ENCODE assay signal across 18 cellular contexts in genomic region chr2:69688212-69688611, GRCh38. TPM values are rescaled to one million over a fixed set of nuclear protein-coding genes. Genes with fewer than 3 reads are reported as not detected.
A peak's percentile ranks its signal among the peaks of the same experiment; 100 is the strongest.
DNase-seq lines count a peak whose midpoint lies in the region; ATAC-seq and TF ChIP-seq lines count a peak whose summit lies in the region.
"Had no signal": no experiment of that assay in that cellular context is flagged by ENCODE, and none has a peak within 500 bp of the region (broad histone marks: within the 10 kb centered on the region; RNA-seq: fewer than 3 reads in every experiment).

No MANE protein-coding gene starts in this region.

- TF ChIP-seq CTCF in CD4-positive, alpha-beta T cell (IDR thresholded peaks at IDR 0.05) = no peak

- H3K4me3 Mint-ChIP-seq in activated CD4-positive, alpha-beta T cell treated with anti-CD3 and anti-CD28 coated beads, Interleukin-2, amount 10 ng/mL, durations not matched to agents 24 days and 14 days = no peak overlapping the region
- no peak overlapping the region for H3K4me3 Mint-ChIP-seq in activated CD4-positive, alpha-beta T cell treated with anti-CD3 and anti-CD28 coated beads for 36 hours
- no peak overlapping the region for H3K4me3 Mint-ChIP-seq in CD4-positive, alpha-beta T cell
- H3K4me3 Mint-ChIP-seq in T-helper 17 cell = no peak overlapping the region
- H3K4me3 Mint-ChIP-seq in naive thymus-derived CD8-positive, alpha-beta T cell = peak overlapping the region in 2 of 10 donors; percentile 28 to 85
- H3K4me3 Mint-ChIP-seq in activated naive CD8-positive, alpha-beta T cell treated with anti-CD3 and anti-CD28 coated beads, Interleukin-2, amount 50 U/mL, for 24 hours = no peak overlapping the region
- H3K4me3 Mint-ChIP-seq: HFFc6 had no signal

- H3K27me3 Mint-ChIP-seq in activated CD4-positive, alpha-beta T cell treated with anti-CD3 and anti-CD28 coated beads, Interleukin-2, amount 10 ng/mL, durations not matched to agents 24 days and 14 days = peaks cover 2% of the 10 kb centered on the region
- H3K27me3 Mint-ChIP-seq in activated CD4-positive, alpha-beta T cell treated with anti-CD3 and anti-CD28 coated beads for 36 hours = no peaks in the 10 kb centered on the region
- no peaks in the 10 kb centered on the region for H3K27me3 Mint-ChIP-seq in CD4-positive, alpha-beta T cell
- no peaks in the 10 kb centered on the region for H3K27me3 Mint-ChIP-seq in T-helper 17 cell
- H3K27me3 Mint-ChIP-seq in naive thymus-derived CD8-positive, alpha-beta T cell = no peaks in the 10 kb centered on the region
- no peaks in the 10 kb centered on the region for H3K27me3 Mint-ChIP-seq in activated naive CD8-positive, alpha-beta T cell treated with anti-CD3 and anti-CD28 coated beads, Interleukin-2, amount 50 U/mL, for 24 hours

- CTCF ChIA-PET in activated CD4-positive, alpha-beta T cell treated with anti-CD3 and anti-CD28 coated beads for 36 hours (lab: Charles Lee) = interaction anchor here (1.3 to 1.6 kb wide), 2 partner anchors 9 to 123 kb away, joined by 3 to 4 read pairs; no protein-coding TSS in a partner anchor
- CTCF ChIA-PET in CD4-positive, alpha-beta T cell (lab: Charles Lee) = no interaction called here

- peaks cover 3% of the 10 kb centered on the region for H3K36me3 Mint-ChIP-seq in activated CD4-positive, alpha-beta T cell treated with anti-CD3 and anti-CD28 coated beads, Interleukin-2, amount 10 ng/mL, durations not matched to agents 24 days and 14 days (ENCODE audit: low read depth)
- no peaks in the 10 kb centered on the region for H3K36me3 Mint-ChIP-seq in activated CD4-positive, alpha-beta T cell treated with anti-CD3 and anti-CD28 coated beads for 36 hours (ENCODE audit: low read depth)
- no peaks in the 10 kb centered on the region for H3K36me3 Mint-ChIP-seq in CD4-positive, alpha-beta T cell (ENCODE audit: low read depth)
- H3K36me3 Mint-ChIP-seq in T-helper 17 cell (ENCODE audit: low read depth) = no peaks in the 10 kb centered on the region
- no peaks in the 10 kb centered on the region for H3K36me3 Mint-ChIP-seq in naive thymus-derived CD8-positive, alpha-beta T cell
- H3K36me3 Mint-ChIP-seq in activated naive CD8-positive, alpha-beta T cell treated with anti-CD3 and anti-CD28 coated beads, Interleukin-2, amount 50 U/mL, for 24 hours (ENCODE audit: low read depth) = no peaks in the 10 kb centered on the region

- no peak overlapping the region for H3K27ac ChIP-seq in CD4-positive, alpha-beta T cell (ENCODE audit: low read depth, low read length)
- H3K27ac ChIP-seq: BLaER1 had no signal

- H3K4me1 Mint-ChIP-seq in activated CD4-positive, alpha-beta T cell treated with anti-CD3 and anti-CD28 coated beads, Interleukin-2, amount 10 ng/mL, durations not matched to agents 24 days and 14 days = peaks cover 55% of the 10 kb centered on the region
- peaks cover 79% of the 10 kb centered on the region for H3K4me1 Mint-ChIP-seq in activated CD4-positive, alpha-beta T cell treated with anti-CD3 and anti-CD28 coated beads for 36 hours
- H3K4me1 Mint-ChIP-seq in CD4-positive, alpha-beta T cell (ENCODE audit: low read depth) = peaks cover 93% of the 10 kb centered on the region
- peaks cover 50% of the 10 kb centered on the region for H3K4me1 Mint-ChIP-seq in T-helper 17 cell
- peaks cover 46 to 85% (median 83%) of the 10 kb centered on the region in 4 donors for H3K4me1 Mint-ChIP-seq in naive thymus-derived CD8-positive, alpha-beta T cell
- peaks cover 82% of the 10 kb centered on the region for H3K4me1 Mint-ChIP-seq in activated naive CD8-positive, alpha-beta T cell treated with anti-CD3 and anti-CD28 coated beads, Interleukin-2, amount 50 U/mL, for 24 hours

- POLR2A ChIA-PET in activated CD4-positive, alpha-beta T cell treated with anti-CD3 and anti-CD28 coated beads for 36 hours (lab: Charles Lee) = no interaction called here
- POLR2A ChIA-PET in CD4-positive, alpha-beta T cell (lab: Charles Lee) = interaction anchor here (0.7 to 6.7 kb wide), 3 partner anchors 10 to 1306 kb away, joined by 3 to 65 read pairs (median 3); partner anchors contain the start of gene AAK1
- POLR2A ChIA-PET in naive thymus-derived CD8-positive, alpha-beta T cell (lab: Charles Lee) = interaction anchor here (0.6 to 3.3 kb wide), 5 partner anchors 9 to 541 kb away, joined by 3 to 19 read pairs (median 4); partner anchors contain the start of gene AAK1

- no peak for ATAC-seq in activated CD4-positive, alpha-beta T cell treated with anti-CD3 and anti-CD28 coated beads for 36 hours
- ATAC-seq in CD4-positive, alpha-beta T cell (ENCODE audit: poor library complexity) = no peak
- ATAC-seq in T-helper 17 cell (no peak), GM19328 (IDR thresholded peaks at IDR 0.05; ENCODE audit: unreplicated experiment) (no peak)
- no peak for ATAC-seq in naive thymus-derived CD8-positive, alpha-beta T cell
- no peak for ATAC-seq in activated naive CD8-positive, alpha-beta T cell treated with anti-CD3 and anti-CD28 coated beads, Interleukin-2, amount 50 U/mL, for 24 hours
- ATAC-seq: HCT116 had no signal

- intact Hi-C loops in activated CD4-positive, alpha-beta T cell treated with anti-CD3 and anti-CD28 coated beads, Interleukin-2, amount 10 ng/mL, durations not matched to agents 24 days and 14 days (cut with micrococcal nuclease) = no loop called here
- intact Hi-C loops in activated CD4-positive, alpha-beta T cell treated with anti-CD3 and anti-CD28 coated beads for 36 hours (cut with DNase I, micrococcal nuclease) = loop anchor here in 1 of 2 experiments (2.0 kb wide), 1 partner anchor 13 kb away; no protein-coding TSS in a partner anchor
- intact Hi-C loops in CD4-positive, alpha-beta T cell (cut with DNase I, micrococcal nuclease) = no loop called here

- peak overlapping the region; percentile 19 for H3K27ac Mint-ChIP-seq in activated CD4-positive, alpha-beta T cell treated with anti-CD3 and anti-CD28 coated beads, Interleukin-2, amount 10 ng/mL, durations not matched to agents 24 days and 14 days
- H3K27ac Mint-ChIP-seq in activated CD4-positive, alpha-beta T cell treated with anti-CD3 and anti-CD28 coated beads for 36 hours = no peak overlapping the region
- H3K27ac Mint-ChIP-seq in CD4-positive, alpha-beta T cell = peak overlapping the region; percentile 90
- H3K27ac Mint-ChIP-seq in T-helper 17 cell = peak overlapping the region; percentile 97
- H3K27ac Mint-ChIP-seq in naive thymus-derived CD8-positive, alpha-beta T cell = peak overlapping the region in 7 of 10 donors; percentile 25 to 98 (median 81)
- no peak overlapping the region for H3K27ac Mint-ChIP-seq in activated naive CD8-positive, alpha-beta T cell treated with anti-CD3 and anti-CD28 coated beads, Interleukin-2, amount 50 U/mL, for 24 hours
- H3K27ac Mint-ChIP-seq: HFFc6 had no signal

- H3K9me3 Mint-ChIP-seq in activated CD4-positive, alpha-beta T cell treated with anti-CD3 and anti-CD28 coated beads, Interleukin-2, amount 10 ng/mL, durations not matched to agents 24 days and 14 days = no peaks in the 10 kb centered on the region
- no peaks in the 10 kb centered on the region for H3K9me3 Mint-ChIP-seq in activated CD4-positive, alpha-beta T cell treated with anti-CD3 and anti-CD28 coated beads for 36 hours (ENCODE audit: low read depth)
- H3K9me3 Mint-ChIP-seq in CD4-positive, alpha-beta T cell = peaks cover 2% of the 10 kb centered on the region
- peaks cover 0 to 3% (median 0%) of the 10 kb centered on the region in 9 donors for H3K9me3 Mint-ChIP-seq in naive thymus-derived CD8-positive, alpha-beta T cell
- no peaks in the 10 kb centered on the region for H3K9me3 Mint-ChIP-seq in activated naive CD8-positive, alpha-beta T cell treated with anti-CD3 and anti-CD28 coated beads, Interleukin-2, amount 50 U/mL, for 24 hours
- H3K9me3 Mint-ChIP-seq: HFFc6 had no signal

- H3K27me3 ChIP-seq in CD4-positive, alpha-beta T cell (ENCODE audit: control insufficient read depth, insufficient read depth, low read length) = no peaks in the 10 kb centered on the region
- H3K27me3 ChIP-seq: BLaER1 had no signal

- DNase-seq in activated CD4-positive, alpha-beta T cell treated with anti-CD3 and anti-CD28 coated beads, Interleukin-2, amount 10 ng/mL, durations not matched to agents 24 days and 14 days = no peak
- DNase-seq in activated CD4-positive, alpha-beta T cell treated with anti-CD3 and anti-CD28 coated beads for 36 hours = no peak
- DNase-seq in CD4-positive, alpha-beta T cell = no peak
- no peak for DNase-seq in T-helper 17 cell
- DNase-seq in naive thymus-derived CD8-positive, alpha-beta T cell = no peak
- no peak for DNase-seq in activated naive CD8-positive, alpha-beta T cell treated with anti-CD3 and anti-CD28 coated beads, Interleukin-2, amount 50 U/mL, for 24 hours
- no peak for DNase-seq in stimulated activated naive CD4-positive, alpha-beta T cell (lab: John Stamatoyannopoulos, UW)
- DNase-seq: 8988T, DMS153, DMS79, GDM1, GOT3, H7, HFFc6, IMR-90 had no signal

- H3K9me3 ChIP-seq in CD4-positive, alpha-beta T cell (ENCODE audit: control insufficient read depth, low read length) = no peaks in the 10 kb centered on the region
- H3K9me3 ChIP-seq in T-helper 17 cell (ENCODE audit: control insufficient read depth, low read length, poor library complexity, severe bottlenecking) = no peaks in the 10 kb centered on the region
- H3K9me3 ChIP-seq: BLaER1 had no signal

RNA-seq across cellular contexts. Expression of gene AAK1, which starts 44.7 kb away (rescaled TPM):
- 81.7 and 86.0 TPM in 2 replicates for total RNA-seq in activated CD4-positive, alpha-beta T cell treated with anti-CD3 and anti-CD28 coated beads, Interleukin-2, amount 10 ng/mL, durations not matched to agents 24 days and 14 days
- total RNA-seq in activated CD4-positive, alpha-beta T cell treated with anti-CD3 and anti-CD28 coated beads for 36 hours = 100 to 1,000 TPM in 1 of 2 experiments, 10 to 100 TPM in 1; 95.9 to 104 TPM
- total RNA-seq in CD4-positive, alpha-beta T cell = 100 to 1,000 TPM; 201 to 208 TPM
- total RNA-seq in T-helper 17 cell = 100 to 1,000 TPM; 187 to 243 TPM
- 100 to 1,000 TPM; 216 to 222 TPM for total RNA-seq in naive thymus-derived CD8-positive, alpha-beta T cell
- polyA plus RNA-seq in naive thymus-derived CD8-positive, alpha-beta T cell = 100 to 1,000 TPM in 1 of 3 donors, 10 to 100 TPM in 2; 59.8 to 106 (median 97.3) TPM

RNA-seq across cellular contexts. Expression of gene ANXA4, which starts 53.7 kb away (rescaled TPM):
- total RNA-seq in activated CD4-positive, alpha-beta T cell treated with anti-CD3 and anti-CD28 coated beads, Interleukin-2, amount 10 ng/mL, durations not matched to agents 24 days and 14 days = 47.4 and 49.0 TPM in 2 replicates
- 10 to 100 TPM; 24.8 to 30.7 TPM for total RNA-seq in activated CD4-positive, alpha-beta T cell treated with anti-CD3 and anti-CD28 coated beads for 36 hours
- total RNA-seq in CD4-positive, alpha-beta T cell = 1 to 10 TPM; 4.0 to 5.3 TPM
- 10 to 100 TPM; 11.4 to 13.4 TPM for total RNA-seq in T-helper 17 cell
- total RNA-seq in naive thymus-derived CD8-positive, alpha-beta T cell = 10 to 100 TPM in 1 of 2 experiments, 1 to 10 TPM in 1; 8.0 to 10.0 TPM
- polyA plus RNA-seq in naive thymus-derived CD8-positive, alpha-beta T cell = 10 to 100 TPM in 1 of 3 donors, 1 to 10 TPM in 2; 2.9 to 15.8 (median 3.8) TPM

Comparison
In these comparisons a context has a peak if more than half of its experiments do, and no peak if none do; other contexts are left out.
1. H3K27ac Mint-ChIP-seq: peak in activated CD4-positive, alpha-beta T cell treated with anti-CD3 and anti-CD28 coated beads, Interleukin-2, amount 10 ng/mL, durations not matched to agents 24 days and 14 days (single experiment), CD4-positive, alpha-beta T cell (single experiment), T-helper 17 cell (single experiment) and naive thymus-derived CD8-positive, alpha-beta T cell (7 of 10); none in activated CD4-positive, alpha-beta T cell treated with anti-CD3 and anti-CD28 coated beads for 36 hours (single experiment) and activated naive CD8-positive, alpha-beta T cell treated with anti-CD3 and anti-CD28 coated beads, Interleukin-2, amount 50 U/mL, for 24 hours (single experiment).